ENCODE assay signal across 28 cellular contexts in genomic region chr5:133520062-133520461, GRCh38.
"Had no signal": no experiment of that assay in that cellular context is flagged by ENCODE, and none has a peak within 500 bp of the region (broad histone marks: within the 10 kb centered on the region; RNA-seq: fewer than 3 reads in every experiment).

No MANE protein-coding gene starts in this region.

- ATAC-seq: activated T-helper 17 cell treated with anti-CD3 and anti-CD28 coated beads, Interleukin-2, amount 50 U/mL, for 72 hours; K562; Panc1; WTC11 had no signal

- DNase-seq: activated CD4-positive, alpha-beta T cell treated with anti-CD3 and anti-CD28 coated beads for 48 hours; activated CD4-positive, alpha-beta T cell treated with anti-CD3 and anti-CD28 coated beads, Interleukin-2, amount 50 U/mL, for 4 hours; activated CD4-positive, CD25-positive, alpha-beta regulatory T cell treated with anti-CD3 and anti-CD28 coated beads, Interleukin-2, amount 50 U/mL, for 72 hours; activated gamma-delta T cell; activated naive CD4-positive, alpha-beta T cell treated with anti-CD3 and anti-CD28 coated beads for 36 hours; activated T-cell treated with anti-CD3 and anti-CD28 coated beads for 4 hours; activated T-cell treated with anti-CD3 and anti-CD28 coated beads, Interleukin-2, amount 50 U/mL, for 48 hours; amygdala; Karpas-422; MM.1S; NCI-H1105; NCI-H1436; NCI-H187; NCI-H2081; NCI-H446; NCI-H524; OCI-M1; Right ventricle myocardium superior; SJCRH30; SK-N-SH had no signal

- H3K4me3 ChIP-seq: K562, SJCRH30 had no signal

- H3K9ac ChIP-seq: SK-N-SH had no signal

- H3K9me3 ChIP-seq: SJCRH30, SK-N-SH had no signal

- H3K27me3 ChIP-seq: SJCRH30 had no signal

- H3K27ac Mint-ChIP-seq: activated naive CD4-positive, alpha-beta T cell treated with anti-CD3 and anti-CD28 coated beads for 36 hours; activated naive CD8-positive, alpha-beta T cell; activated T-helper 17 cell treated with anti-CD3 and anti-CD28 coated beads, Interleukin-2, amount 50 U/mL, for 72 hours; brain; T-helper 1 cell treated with Interleukin-12 subunit alpha and Interleukin-12 subunit beta and Interleukin-4 antibody, amounts not matched to agents 30 μg/mL and 1 μg/mL, for 36 hours; WTC11 had no signal

- H3K27ac ChIP-seq: RWPE1, SJCRH30 had no signal

- H3K9me3 Mint-ChIP-seq: activated naive CD4-positive, alpha-beta T cell treated with anti-CD3 and anti-CD28 coated beads for 36 hours; activated T-helper 17 cell treated with anti-CD3 and anti-CD28 coated beads, Interleukin-2, amount 50 U/mL, for 72 hours; brain; T-helper 1 cell treated with Interleukin-12 subunit alpha and Interleukin-12 subunit beta and Interleukin-4 antibody, amounts not matched to agents 30 μg/mL and 1 μg/mL, for 36 hours; WTC11 had no signal

- H3K36me3 ChIP-seq: SJCRH30 had no signal

- H3K4me1 Mint-ChIP-seq: activated T-helper 17 cell treated with anti-CD3 and anti-CD28 coated beads, Interleukin-2, amount 50 U/mL, for 72 hours had no signal

- H3K36me3 Mint-ChIP-seq: activated naive CD8-positive, alpha-beta T cell; brain; WTC11 had no signal

- H3K4me3 Mint-ChIP-seq: activated naive CD4-positive, alpha-beta T cell treated with anti-CD3 and anti-CD28 coated beads for 36 hours; activated naive CD8-positive, alpha-beta T cell; activated T-helper 17 cell treated with anti-CD3 and anti-CD28 coated beads, Interleukin-2, amount 50 U/mL, for 72 hours; brain; T-helper 1 cell treated with Interleukin-12 subunit alpha and Interleukin-12 subunit beta and Interleukin-4 antibody, amounts not matched to agents 30 μg/mL and 1 μg/mL, for 36 hours; WTC11 had no signal
